In genomic region chr17:14133104-14133503, GRCh38 we compare ENCODE assay signal across 24 cellular contexts.
DNase-seq lines count a peak whose midpoint lies in the region; ATAC-seq, FAIRE-seq and TF ChIP-seq lines count a peak whose summit lies in the region.
"Had no signal": no experiment of that assay in that cellular context is flagged by ENCODE, and none has a peak within 500 bp of the region (broad histone marks: within the 10 kb centered on the region; RNA-seq: fewer than 3 reads in every experiment).

No MANE protein-coding gene starts in this region.

- intact Hi-C loops in kidney (cut with DNase I) = no loop called here

- H3K4me1 ChIP-seq in A549 (peaks cover 18% of the 10 kb centered on the region; the same call in 2 of the 3 replicates), kidney (ENCODE audit: control insufficient read depth in 1 of 2, insufficient read depth in 1 of 2, low read depth in 1 of 2, low read length in 2 of 2) (no peaks in the 10 kb centered on the region), small intestine (ENCODE audit: control insufficient read depth in 2 of 2, insufficient read depth in 1 of 2, low read depth in 1 of 2, low read length in 1 of 2) (no peaks in the 10 kb centered on the region), right atrium auricular region (no peaks in the 10 kb centered on the region)
- H3K4me1 ChIP-seq: BE2C had no signal

- H3K4me3 ChIP-seq in A549 = no peak overlapping the region
- no peak overlapping the region for H3K4me3 ChIP-seq in kidney (ENCODE audit: low read length in 2 of 2)
- H3K4me3 ChIP-seq in small intestine (ENCODE audit: low read depth in 1 of 2, low read length in 2 of 2) = no peak overlapping the region
- H3K4me3 ChIP-seq in right atrium auricular region = no peak overlapping the region
- H3K4me3 ChIP-seq: GM12878, GM23248, HAP-1, K562 had no signal

- H3K9ac ChIP-seq in kidney (ENCODE audit: low read length in 2 of 2) = no peak overlapping the region
- H3K9ac ChIP-seq: GM23248 had no signal

- no peak for TF ChIP-seq POLR2A in A549 (IDR thresholded peaks at IDR 0.05; ENCODE audit: low read length)

- peak overlapping the region; percentile 20; the same call in 2 of the 3 replicates for H3K4me2 ChIP-seq in A549

- H3K27me3 ChIP-seq in small intestine (ENCODE audit: control insufficient read depth in 2 of 2, insufficient read depth in 2 of 2, low read length in 2 of 2) = no peaks in the 10 kb centered on the region
- no peaks in the 10 kb centered on the region for H3K27me3 ChIP-seq in right atrium auricular region
- H3K27me3 ChIP-seq: BE2C had no signal

- DNase-seq in A549 (ENCODE audit: low read depth in 1 of 2, low spot score in 1 of 2) (no peak), kidney (no peak), small intestine (peak; percentile 43), right atrium auricular region (ENCODE audit: low spot score) (no peak)
- DNase-seq: BE2C; C1 segment of cervical spinal cord; CD4-positive, CD25-positive, alpha-beta regulatory T cell; CD8-positive, alpha-beta memory T cell; COR-L47; DMS 273 treated with DMSO at 0.1 percent for 48 hours; DMS53; DND-41; EL; GM23248; IMR-90 had no signal

- H3K9me3 ChIP-seq in A549 (0 out of 3 replicates have a peak, but pooled peaks cover 2% of the 10 kb centered on the region), kidney (ENCODE audit: control insufficient read depth in 1 of 2, low read length in 2 of 2) (no peaks in the 10 kb centered on the region), small intestine (ENCODE audit: control insufficient read depth, low read depth) (no peaks in the 10 kb centered on the region), right atrium auricular region (no peaks in the 10 kb centered on the region)
- H3K9me3 ChIP-seq: BE2C, HAP-1 had no signal

- FAIRE-seq in A549 (lab: Jason Lieb, UNC) = no peak
- FAIRE-seq in colon (lab: Jason Lieb, UNC) = peak; percentile 93
- FAIRE-seq in kidney (lab: Jason Lieb, UNC) = peak; percentile 90
- FAIRE-seq in small intestine (lab: Jason Lieb, UNC) = peak; percentile 98
- FAIRE-seq: GM12878, GM19239, HTR-8/SVneo, K562 had no signal

- CTCF ChIA-PET in A549 (lab: Yijun Ruan, JAX) = interaction anchor here (1.1 kb wide), 1 partner anchor 793 kb away, joined by 4 read pairs; no protein-coding TSS in a partner anchor

- H3K36me3 ChIP-seq in kidney (ENCODE audit: control insufficient read depth in 1 of 2, insufficient read depth in 2 of 2, low read length in 2 of 2) (no peaks in the 10 kb centered on the region), small intestine (ENCODE audit: control insufficient read depth in 2 of 2, insufficient read depth in 2 of 2, low read length in 2 of 2) (no peaks in the 10 kb centered on the region), right atrium auricular region (no peaks in the 10 kb centered on the region)
- H3K36me3 ChIP-seq: BE2C, HAP-1 had no signal

- H3K27ac ChIP-seq in A549 (no peak overlapping the region), kidney (ENCODE audit: low read depth in 2 of 2, low read length in 2 of 2) (no peak overlapping the region), small intestine (ENCODE audit: low read depth in 1 of 2, low read length in 1 of 2) (no peak overlapping the region), right atrium auricular region (no peak overlapping the region)
- H3K27ac ChIP-seq: 22Rv1, GM23248 had no signal

- ATAC-seq in A549 = no peak
- no peak for ATAC-seq in HG03039 (IDR thresholded peaks at IDR 0.05; ENCODE audit: unreplicated experiment)
- ATAC-seq in HG03432 (IDR thresholded peaks at IDR 0.05; ENCODE audit: unreplicated experiment) = no peak
- ATAC-seq: GM12878, K562 had no signal

- TF ChIP-seq CTCF in A549 (IDR thresholded peaks at IDR 0.05) (no peak), kidney (IDR thresholded peaks at IDR 0.05; ENCODE audit: borderline replicate concordance, extremely low read depth, insufficient read depth) (no peak), right atrium auricular region (IDR thresholded peaks at IDR 0.05) (no peak)

- POLR2A ChIA-PET in A549 (lab: Yijun Ruan, JAX) = no interaction called here

- no peak for TF ChIP-seq RAD21 in A549 (conservative IDR thresholded peaks at IDR 0.05 in 1 of 2, IDR thresholded peaks at IDR 0.05 in 1 of 2)

- no peak for TF ChIP-seq EP300 in A549 (IDR thresholded peaks at IDR 0.05)

TF ChIP-seq in A549, 52 proteins besides CTCF, POLR2A, EP300 and RAD21:
- TF ChIP-seq JUN (IDR thresholded peaks at IDR 0.05) = no peak
- no peak for TF ChIP-seq SREBF2 (IDR thresholded peaks at IDR 0.05)
- no peak for TF ChIP-seq HOXA7 (CRISPR knock-in tag; IDR thresholded peaks at IDR 0.05)
- TF ChIP-seq USF2 (IDR thresholded peaks at IDR 0.05) = no peak
- no peak for TF ChIP-seq PHF8 (IDR thresholded peaks at IDR 0.05; ENCODE audit: borderline replicate concordance, low read depth)
- TF ChIP-seq FOXS1 (CRISPR knock-in tag; IDR thresholded peaks at IDR 0.05) = no peak
- TF ChIP-seq KDM1A (IDR thresholded peaks at IDR 0.05; ENCODE audit: low read depth) = no peak
- no peak for TF ChIP-seq MAZ (IDR thresholded peaks at IDR 0.05; ENCODE audit: borderline replicate concordance, low read depth, low read length)
- TF ChIP-seq BHLHE40 (IDR thresholded peaks at IDR 0.05; ENCODE audit: low read depth, low read length) = no peak
- TF ChIP-seq ZSCAN20 (CRISPR knock-in tag; IDR thresholded peaks at IDR 0.05) = no peak
- TF ChIP-seq NFE2L2 (conservative IDR thresholded peaks at IDR 0.05; ENCODE audit: low read length) = no peak
- TF ChIP-seq NR3C1 (IDR thresholded peaks at IDR 0.05) = no peak
- TF ChIP-seq ZC3H11A (IDR thresholded peaks at IDR 0.05) = no peak
TF ChIP-seq in A549: peak in this region for 0.
